ENCODE assay signal across 14 cellular contexts in the genomic region with DNA sequence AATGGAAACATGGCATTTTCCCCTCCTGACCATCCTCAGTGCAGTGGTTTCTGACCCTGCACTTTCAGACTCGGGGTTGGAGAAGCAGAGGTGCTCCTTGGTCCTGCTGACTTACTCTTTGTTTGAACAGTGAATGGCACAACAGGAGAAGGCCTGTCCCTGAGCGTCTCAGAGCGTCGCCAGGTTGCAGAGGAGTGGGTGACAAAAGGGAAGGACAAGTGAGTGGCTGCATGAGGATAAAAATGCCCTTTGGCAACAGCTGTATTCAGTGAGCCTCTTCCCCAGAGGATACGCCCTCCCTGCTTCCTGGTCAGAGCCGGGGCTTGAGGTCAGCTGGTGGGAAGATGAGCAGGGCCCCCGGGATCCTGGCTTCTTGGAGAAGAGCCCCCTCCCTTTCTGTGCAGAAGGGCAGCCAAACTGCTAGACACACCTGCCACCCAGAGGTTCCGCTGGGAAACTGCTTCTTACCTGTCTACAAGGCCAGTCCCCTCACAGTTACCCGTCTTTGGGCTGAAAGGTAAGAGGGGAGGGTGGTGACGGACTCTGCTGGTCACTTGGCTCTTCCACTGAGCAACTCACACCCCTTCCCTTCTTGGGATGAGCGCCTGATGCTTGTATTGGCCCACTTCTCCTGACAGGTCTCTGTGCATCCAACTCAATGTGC. TPM values are rescaled to one million over a fixed set of nuclear protein-coding genes. Genes with fewer than 3 reads are reported as not detected.
DNase-seq lines count a peak whose midpoint lies in the region; ATAC-seq and TF ChIP-seq lines count a peak whose summit lies in the region.
"Had no signal": no experiment of that assay in that cellular context is flagged by ENCODE, and none has a peak within 500 bp of the region (broad histone marks: within the 10 kb centered on the region; RNA-seq: fewer than 3 reads in every experiment).

No MANE protein-coding gene starts in this region.

- H3K4me1 ChIP-seq in breast epithelium (no peaks in the 10 kb centered on the region), endodermal cell (ENCODE audit: control insufficient read depth, insufficient read depth, low read length) (no peaks in the 10 kb centered on the region), aorta (ENCODE audit: control insufficient read depth in 1 of 2, insufficient read depth in 2 of 2, low read length in 2 of 2) (no peaks in the 10 kb centered on the region)

- no peak overlapping the region for H3K27ac ChIP-seq in breast epithelium
- no peak overlapping the region for H3K27ac ChIP-seq in endodermal cell (ENCODE audit: low read depth, low read length)
- H3K27ac ChIP-seq in aorta (ENCODE audit: low read depth in 1 of 2, low read length in 2 of 2) = no peak overlapping the region
- H3K27ac ChIP-seq: epithelial cell of prostate had no signal

- H3K27me3 Mint-ChIP-seq in endodermal cell (ENCODE audit: insufficient read depth) = peaks cover 5% of the 10 kb centered on the region
- H3K27me3 Mint-ChIP-seq: activated T-helper 17 cell treated with anti-CD3 and anti-CD28 coated beads, Interleukin-2, amount 50 U/mL, for 72 hours; brain had no signal

- TF ChIP-seq POLR2A in breast epithelium (IDR thresholded peaks at IDR 0.05) = no peak

- no peak overlapping the region for H3K4me3 ChIP-seq in breast epithelium
- no peak overlapping the region for H3K4me3 ChIP-seq in endodermal cell (ENCODE audit: low read length)
- no peak overlapping the region for H3K4me3 ChIP-seq in aorta (ENCODE audit: low read length in 2 of 2)

- ATAC-seq in aorta (ENCODE audit: low FRiP score) = no peak
- ATAC-seq: activated T-helper 17 cell treated with anti-CD3 and anti-CD28 coated beads, Interleukin-2, amount 50 U/mL, for 72 hours had no signal

- H3K9me3 ChIP-seq in breast epithelium = no peaks in the 10 kb centered on the region
- no peaks in the 10 kb centered on the region for H3K9me3 ChIP-seq in endodermal cell (ENCODE audit: control insufficient read depth, low read length)
- H3K9me3 ChIP-seq in aorta (ENCODE audit: control insufficient read depth, low read length) = no peaks in the 10 kb centered on the region

- TF ChIP-seq CTCF in breast epithelium (IDR thresholded peaks at IDR 0.05) (no peak), endodermal cell (conservative IDR thresholded peaks at IDR 0.05) (peak; percentile 83)

- no peaks in the 10 kb centered on the region for H3K36me3 ChIP-seq in breast epithelium
- H3K36me3 ChIP-seq in endodermal cell (ENCODE audit: control insufficient read depth, insufficient read depth, low read length) = peaks cover 15% of the 10 kb centered on the region
- H3K36me3 ChIP-seq in aorta (ENCODE audit: control insufficient read depth in 1 of 2, insufficient read depth in 2 of 2, low read length in 1 of 2) = peaks cover 0 to 1% of the 10 kb centered on the region in 2 donors

- peaks cover 18% of the 10 kb centered on the region for H3K4me1 Mint-ChIP-seq in endodermal cell
- H3K4me1 Mint-ChIP-seq: activated T-helper 17 cell treated with anti-CD3 and anti-CD28 coated beads, Interleukin-2, amount 50 U/mL, for 72 hours had no signal

- H3K27me3 ChIP-seq in breast epithelium (no peaks in the 10 kb centered on the region), endodermal cell (ENCODE audit: control insufficient read depth, insufficient read depth, low read length, poor library complexity, severe bottlenecking) (no peaks in the 10 kb centered on the region), aorta (ENCODE audit: control insufficient read depth in 1 of 2, insufficient read depth in 2 of 2, low read length in 1 of 2) (no peaks in the 10 kb centered on the region)

- H3K9me3 Mint-ChIP-seq in endodermal cell = no peaks in the 10 kb centered on the region
- H3K9me3 Mint-ChIP-seq: activated T-helper 17 cell treated with anti-CD3 and anti-CD28 coated beads, Interleukin-2, amount 50 U/mL, for 72 hours; brain had no signal

- no peak overlapping the region for H3K4me3 Mint-ChIP-seq in endodermal cell
- H3K4me3 Mint-ChIP-seq: activated T-helper 17 cell treated with anti-CD3 and anti-CD28 coated beads, Interleukin-2, amount 50 U/mL, for 72 hours; brain had no signal

- intact Hi-C loops in breast epithelium (cut with DNase I; ENCODE audit: low total_unique reads) = loop anchor here (5.0 kb wide), 1 partner anchor 1334 kb away; no protein-coding TSS in a partner anchor
- intact Hi-C loops in aorta (cut with DNase I) = no loop called here

- peak; percentile 33 to 51 for DNase-seq in T47D (ENCODE audit: low read depth in 1 of 2, low spot score in 1 of 2)
- no peak for DNase-seq in breast epithelium (ENCODE audit: low spot score in 2 of 2)
- DNase-seq in NCI-H69 (lab: John Stamatoyannopoulos, UW) = peak; percentile 77
- peak; percentile 92 for DNase-seq in endodermal cell
- no peak for DNase-seq in aorta
- no peak for DNase-seq in AG08395 (ENCODE audit: low spot score)
- DNase-seq in DMS114 treated with DMSO at 0.1 percent for 48 hours (lab: John Stamatoyannopoulos, UW; ENCODE audit: unreplicated experiment) = no peak
- no peak for DNase-seq in NCI-H1105 (lab: John Stamatoyannopoulos, UW)
- DNase-seq: activated CD4-positive, alpha-beta T cell treated with anti-CD3 and anti-CD28 coated beads for 1 hour; GF-D8; stimulated activated naive CD4-positive, alpha-beta T cell had no signal

- in situ Hi-C loops in T47D (cut with HindIII; ENCODE audit: low pct_unique_long_range_greater_than_20kb, low sequenced_read_pairs) = no loop called here

- no peak overlapping the region for H3K27ac Mint-ChIP-seq in endodermal cell
- H3K27ac Mint-ChIP-seq: activated T-helper 17 cell treated with anti-CD3 and anti-CD28 coated beads, Interleukin-2, amount 50 U/mL, for 72 hours; brain had no signal

- H3K9ac ChIP-seq in endodermal cell (ENCODE audit: extremely low read depth, low read length, poor library complexity, severe bottlenecking) = no peak overlapping the region

- peaks cover 9% of the 10 kb centered on the region for H3K36me3 Mint-ChIP-seq in endodermal cell (ENCODE audit: low read depth)
- H3K36me3 Mint-ChIP-seq: brain had no signal

- WGBS in endodermal cell (ENCODE audit: insufficient coverage in 1 of 2, insufficient read length in 1 of 2), 2 experiments = 70 to 73% methylated on average over 7 to 11 of the region's 11 CpGs
- WGBS in aorta, 2 donors = 74 to 77% methylated on average over 11 of the region's 11 CpGs

RNA-seq across cellular contexts. Expression of a gene that starts 16.6 kb away (rescaled TPM):
- total RNA-seq in breast epithelium (10 to 100 TPM in 2 of 3 donors, 1 to 10 TPM in 1; 8.2 to 20.6 (median 19.3) TPM), endodermal cell (1 to 10 TPM; 5.8 to 8.7 TPM), aorta (10 to 100 TPM; 16.1 to 36.6 TPM)
- 3.8 TPM for polyA plus RNA-seq in endodermal cell (2013, experiment 1 of 2)
- polyA plus RNA-seq in endodermal cell (2013, experiment 2 of 2) = 3.3 TPM
- polyA plus RNA-seq in aorta = 10 to 100 TPM in 1 of 2 donors, 1 to 10 TPM in 1; 4.8 to 14.8 TPM

RNA-seq across cellular contexts. Expression of a gene that starts 33.0 kb away (rescaled TPM):
- total RNA-seq in breast epithelium (100 to 1,000 TPM in 2 of 3 donors, 10 to 100 TPM in 1; 89.3 to 173 (median 134) TPM), endodermal cell (100 to 1,000 TPM; 264 to 278 TPM), aorta (10 to 100 TPM; 91.5 to 95.9 TPM)
- polyA plus RNA-seq in endodermal cell (2013, experiment 1 of 2) = 181 TPM
- polyA plus RNA-seq in endodermal cell (2013, experiment 2 of 2) = 176 TPM
- polyA plus RNA-seq in aorta = 10 to 100 TPM; 32.2 to 53.8 TPM

Comparison
In these comparisons a context has a peak if more than half of its experiments do, and no peak if none do; other contexts are left out.
1. DNase-seq: peak in T47D (2 of 2), NCI-H69 (single experiment) and endodermal cell (single experiment); none in breast epithelium (0 of 2), aorta (0 of 2), AG08395 (single experiment), DMS114 treated with DMSO at 0.1 percent for 48 hours (single experiment) and NCI-H1105 (single experiment).